17 cellular contexts compared by ENCODE assay signal in genomic region chr11:126722006-126722736, GRCh38.
DNase-seq lines count a peak whose midpoint lies in the region; ATAC-seq and TF ChIP-seq lines count a peak whose summit lies in the region.
"Had no signal": no experiment of that assay in that cellular context is flagged by ENCODE, and none has a peak within 500 bp of the region (broad histone marks: within the 10 kb centered on the region; RNA-seq: fewer than 3 reads in every experiment).

No MANE protein-coding gene starts in this region.

- H3K9me3 Mint-ChIP-seq in activated T-helper 17 cell treated with anti-CD3 and anti-CD28 coated beads, Interleukin-2, amount 50 U/mL, for 72 hours = no peaks in the 10 kb centered on the region
- H3K9me3 Mint-ChIP-seq: H9 had no signal

- CTCF ChIA-PET in SK-N-SH (lab: Yijun Ruan, JAX) = interaction anchor here (1.4 to 11.9 kb wide), 3 partner anchors 9 to 269 kb away, joined by 4 to 233 read pairs (median 5); no protein-coding TSS in a partner anchor

- H3F3A ChIP-seq in SK-N-SH (replicated peaks; ENCODE audit: insufficient read depth) = peaks cover 15% of the 10 kb centered on the region

- ATAC-seq in heart left ventricle = no peak
- ATAC-seq in activated T-helper 17 cell treated with anti-CD3 and anti-CD28 coated beads, Interleukin-2, amount 50 U/mL, for 72 hours (replicated peaks) = peak; percentile 19
- no peak for ATAC-seq in HG03039 (IDR thresholded peaks at IDR 0.05; ENCODE audit: unreplicated experiment)

- H3K9me2 ChIP-seq in SK-N-SH = no peaks in the 10 kb centered on the region

- H3K9me3 ChIP-seq in heart left ventricle (no peaks in the 10 kb centered on the region), SK-N-SH (no peaks in the 10 kb centered on the region)

- H3K79me2 ChIP-seq in SK-N-SH (ENCODE audit: insufficient read depth) = no peaks in the 10 kb centered on the region

- TF ChIP-seq POLR2A in heart left ventricle (IDR thresholded peaks at IDR 0.05) = no peak

- DNase-seq in cardiac septum (ENCODE audit: low spot score) (peak; percentile 31), heart left ventricle (no peak), fibroblast of peridontal ligament (ENCODE audit: extremely low read depth) (peak; percentile 16), SK-N-SH (no peak)
- no peak for DNase-seq in activated CD8-positive, alpha-beta memory T cell treated with anti-CD3 and anti-CD28 coated beads for 24 hours
- DNase-seq: 8988T; ACHN; CD4-positive, alpha-beta memory T cell; DMS79; EL; GDM1; GOT3; H9 had no signal

- H3K36me3 Mint-ChIP-seq in activated T-helper 17 cell treated with anti-CD3 and anti-CD28 coated beads, Interleukin-2, amount 50 U/mL, for 72 hours (ENCODE audit: low read depth) = no peaks in the 10 kb centered on the region
- H3K36me3 Mint-ChIP-seq: CD4-positive, alpha-beta memory T cell had no signal

- H3K27ac Mint-ChIP-seq in activated T-helper 17 cell treated with anti-CD3 and anti-CD28 coated beads, Interleukin-2, amount 50 U/mL, for 72 hours = no peak overlapping the region
- H3K27ac Mint-ChIP-seq: B cell, H9 had no signal

- H3K27me3 ChIP-seq in heart left ventricle (peaks cover 0 to 7% (median 0%) of the 10 kb centered on the region in 9 donors), SK-N-SH (ENCODE audit: insufficient read depth) (no peaks in the 10 kb centered on the region)

- H3K9ac ChIP-seq in SK-N-SH = no peak overlapping the region

- WGBS in heart left ventricle, 4 donors = 76 to 92% (median 86%) methylated on average over 1 of the region's 1 CpG
- WGBS in SK-N-SH (ENCODE audit: low lambda C conversion rate) = 100% methylated on average over 1 of the region's 1 CpG

- no peak overlapping the region for H2AFZ ChIP-seq in SK-N-SH (ENCODE audit: low read depth)

- POLR2A ChIA-PET in SK-N-SH (lab: Yijun Ruan, JAX) = no interaction called here

- peaks cover 18% of the 10 kb centered on the region for H3K27me3 Mint-ChIP-seq in activated T-helper 17 cell treated with anti-CD3 and anti-CD28 coated beads, Interleukin-2, amount 50 U/mL, for 72 hours

- H4K20me1 ChIP-seq in SK-N-SH (ENCODE audit: insufficient read depth) = no peaks in the 10 kb centered on the region

- TF ChIP-seq EP300 in SK-N-SH (IDR thresholded peaks at IDR 0.05; ENCODE audit: borderline replicate concordance in 1 of 2, low read depth in 1 of 2, low read length in 1 of 2) = no peak

- H3K4me2 ChIP-seq in SK-N-SH = no peak overlapping the region

- no peak overlapping the region for H3K27ac ChIP-seq in heart left ventricle
- no peak overlapping the region for H3K27ac ChIP-seq in SK-N-SH (ENCODE audit: low read depth in 2 of 2, low read length in 1 of 2)
- H3K27ac ChIP-seq: C4-2B had no signal

- intact Hi-C loops in cardiac septum (cut with DNase I) = no loop called here
- intact Hi-C loops in heart left ventricle (cut with DNase I) = loop anchor here in 1 of 10 donors (10.0 kb wide), 1 partner anchor 263 kb away; no protein-coding TSS in a partner anchor

- TF ChIP-seq CTCF in heart left ventricle (IDR thresholded peaks at IDR 0.05) = no peak
- TF ChIP-seq CTCF in SK-N-SH (IDR thresholded peaks at IDR 0.05) = no peak

- no peaks in the 10 kb centered on the region for H3K36me3 ChIP-seq in heart left ventricle
- no peaks in the 10 kb centered on the region for H3K36me3 ChIP-seq in SK-N-SH (replicated peaks in 1 of 2; ENCODE audit: control insufficient read depth in 1 of 2, insufficient read depth in 2 of 2, low read length in 1 of 2)

- TF ChIP-seq RAD21 in SK-N-SH (IDR thresholded peaks at IDR 0.05; ENCODE audit: low read length) = no peak

- peaks cover 0 to 6% (median 0%) of the 10 kb centered on the region in 12 donors for H3K4me1 ChIP-seq in heart left ventricle
- peaks cover 0 to 18% of the 10 kb centered on the region in 2 experiments; a peak in 3 of 4 replicates for H3K4me1 ChIP-seq in SK-N-SH (ENCODE audit: control insufficient read depth in 1 of 2, insufficient read depth in 2 of 2, low read depth in 1 of 2, low read length in 1 of 2)

- no peaks in the 10 kb centered on the region for H3K4me1 Mint-ChIP-seq in activated T-helper 17 cell treated with anti-CD3 and anti-CD28 coated beads, Interleukin-2, amount 50 U/mL, for 72 hours
- H3K4me1 Mint-ChIP-seq: B cell; CD4-positive, alpha-beta memory T cell; H9 had no signal

- H3K4me3 ChIP-seq in heart left ventricle = no peak overlapping the region
- no peak overlapping the region for H3K4me3 ChIP-seq in SK-N-SH (ENCODE audit: low read depth in 2 of 2, low read length in 1 of 2)

- no peak overlapping the region for H3K4me3 Mint-ChIP-seq in activated T-helper 17 cell treated with anti-CD3 and anti-CD28 coated beads, Interleukin-2, amount 50 U/mL, for 72 hours
- H3K4me3 Mint-ChIP-seq: B cell; CD4-positive, alpha-beta memory T cell; H9 had no signal

TF ChIP-seq in SK-N-SH, 30 proteins besides CTCF, POLR2A, EP300 and RAD21:
- no peak for TF ChIP-seq FOXM1 (IDR thresholded peaks at IDR 0.05; ENCODE audit: low read depth)
- no peak for TF ChIP-seq RFX5 (IDR thresholded peaks at IDR 0.05; ENCODE audit: low read length)
- TF ChIP-seq USF2 (IDR thresholded peaks at IDR 0.05; ENCODE audit: borderline replicate concordance, low read depth, low read length) = no peak
- TF ChIP-seq SMC3 (IDR thresholded peaks at IDR 0.05; ENCODE audit: low read depth, low read length) = no peak
- no peak for TF ChIP-seq TCF12 (IDR thresholded peaks at IDR 0.05)
- no peak for TF ChIP-seq RXRA (IDR thresholded peaks at IDR 0.05; ENCODE audit: borderline replicate concordance, low read depth)
- no peak for TF ChIP-seq ZBTB33 (IDR thresholded peaks at IDR 0.05; ENCODE audit: borderline replicate concordance, low read depth)
- TF ChIP-seq REST (IDR thresholded peaks at IDR 0.05; ENCODE audit: low read depth, low read length) = no peak
- no peak for TF ChIP-seq JUND (IDR thresholded peaks at IDR 0.05)
- TF ChIP-seq YY1 (IDR thresholded peaks at IDR 0.05; ENCODE audit: low read depth) = no peak
- TF ChIP-seq FOSL2 (IDR thresholded peaks at IDR 0.05; ENCODE audit: borderline replicate concordance, low read depth) = no peak
- no peak for TF ChIP-seq POLR2AphosphoS5 (IDR thresholded peaks at IDR 0.05; ENCODE audit: low read depth, low read length)
- TF ChIP-seq MXI1 (IDR thresholded peaks at IDR 0.05; ENCODE audit: low read depth, low read length) = no peak

Comparison
In these comparisons a context has a peak if more than half of its experiments do, and no peak if none do; other contexts are left out.
1. DNase-seq: peak in cardiac septum (single experiment) and fibroblast of peridontal ligament (single experiment); none in heart left ventricle (0 of 5), SK-N-SH (single experiment) and activated CD8-positive, alpha-beta memory T cell treated with anti-CD3 and anti-CD28 coated beads for 24 hours (single experiment).